ENCODE assay signal across 8 cellular contexts in the genomic region with DNA sequence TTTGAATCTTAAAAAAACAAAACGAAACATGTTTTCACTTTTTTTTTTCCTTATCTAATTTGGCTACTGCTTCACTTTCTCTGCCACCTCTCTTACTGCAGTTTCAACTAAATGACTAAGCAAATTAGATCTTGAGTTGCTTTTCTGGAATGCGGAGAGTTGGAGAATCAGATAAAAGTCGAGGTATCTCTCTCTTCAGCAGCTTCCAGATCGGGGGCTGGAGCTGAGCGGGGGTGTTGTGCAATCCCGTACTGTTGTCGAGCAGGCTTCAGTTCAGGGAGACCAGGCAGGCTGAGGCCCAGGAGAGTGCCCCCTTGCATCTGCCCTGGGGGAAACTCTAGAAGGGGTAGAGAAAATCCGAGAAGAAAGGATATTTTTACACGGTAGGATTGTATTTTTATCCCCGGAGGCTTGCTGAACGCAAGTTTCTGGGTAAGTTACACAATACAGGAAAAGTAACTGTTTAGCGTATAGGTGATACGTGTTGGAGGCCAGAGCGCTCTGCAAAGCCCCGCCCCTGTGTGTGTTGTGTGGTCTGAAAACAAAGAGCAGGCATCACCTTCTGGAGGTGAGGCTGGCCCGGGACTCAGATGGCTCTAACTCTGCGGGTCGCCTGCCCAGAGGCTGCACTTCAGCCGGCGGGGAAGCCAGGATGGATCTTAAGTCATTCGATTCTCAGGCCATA.
DNase-seq lines count a peak whose midpoint lies in the region; ATAC-seq lines count a peak whose summit lies in the region.

No MANE protein-coding gene starts in this region.

- peak; percentile 50 for ATAC-seq in left colon
- ATAC-seq in HG02840 (IDR thresholded peaks at IDR 0.05; ENCODE audit: low FRiP score, unreplicated experiment), result no peak

- intact Hi-C loops in left colon (cut with DNase I, micrococcal nuclease), result no loop called here

- DNase-seq in DMS53 treated with DMSO at 0.1 percent for 48 hours (lab: John Stamatoyannopoulos, UW; ENCODE audit: unreplicated experiment) (peak; percentile 89), T follicular helper cell (ENCODE audit: low read depth) (peak; percentile 64), amniotic epithelial cell (ENCODE audit: low read depth) (peak; percentile 98), left colon (peak; percentile 32 to 54), NCI-H1048 (lab: John Stamatoyannopoulos, UW) (no peak), RPMI8226 (no peak)
- peak; percentile 16 for DNase-seq in stimulated activated CD8-positive, alpha-beta memory T cell treated with anti-CD3 and anti-CD28 coated beads, Interleukin-4, amount 100 ng/mL, for 24 hours (ENCODE audit: low read depth)

Comparison
In these comparisons a context has a peak if more than half of its experiments do, and no peak if none do; other contexts are left out.
1. DNase-seq: peak in DMS53 treated with DMSO at 0.1 percent for 48 hours (single experiment), T follicular helper cell (single experiment), amniotic epithelial cell (single experiment), left colon (2 of 2) and stimulated activated CD8-positive, alpha-beta memory T cell treated with anti-CD3 and anti-CD28 coated beads, Interleukin-4, amount 100 ng/mL, for 24 hours (single experiment); none in NCI-H1048 (single experiment) and RPMI8226 (single experiment).